Comparison of ENCODE assay signal across 32 cellular contexts in genomic region chr3:27220166-27220565, GRCh38.
"Had no signal": no experiment of that assay in that cellular context is flagged by ENCODE, and none has a peak within 500 bp of the region (broad histone marks: within the 10 kb centered on the region; RNA-seq: fewer than 3 reads in every experiment).

No MANE protein-coding gene starts in this region.

- H3K9me3 ChIP-seq: ascending aorta, heart left ventricle, left lung, lower lobe of right lung, psoas muscle, sigmoid colon, tibial nerve had no signal

- H3K4me1 ChIP-seq: ascending aorta, left lung, lower lobe of right lung, parathyroid adenoma, sigmoid colon, tibial nerve had no signal

- H3K27me3 ChIP-seq: ascending aorta, brain microvascular endothelial cell, dorsolateral prefrontal cortex, foreskin keratinocyte, heart left ventricle, left lung, sigmoid colon, tibial nerve had no signal

- DNase-seq: activated CD4-positive, alpha-beta memory T cell treated with anti-CD3 and anti-CD28 coated beads, Interleukin-2, amount 10 ng/mL, durations not matched to agents 7 days and 5 days; activated CD4-positive, alpha-beta T cell treated with anti-CD3 and anti-CD28 coated beads for 1 hour; activated CD4-positive, alpha-beta T cell treated with anti-CD3 and anti-CD28 coated beads, Interleukin-2, amount 10 ng/mL, durations not matched to agents 7 days and 5 days; activated CD8-positive, alpha-beta memory T cell treated with anti-CD3 and anti-CD28 coated beads, Interleukin-2, amount 50 U/mL, for 48 hours; activated gamma-delta T cell; activated naive CD4-positive, alpha-beta T cell treated with anti-CD3 and anti-CD28 coated beads, Interleukin-2, amount 10 ng/mL, durations not matched to agents 7 days and 5 days; activated naive CD8-positive, alpha-beta T cell treated with anti-CD3 and anti-CD28 coated beads, Interleukin-2, amount 10 ng/mL, durations not matched to agents 7 days and 5 days; activated T-cell treated with anti-CD3 and anti-CD28 coated beads, Interleukin-2, amount 50 U/mL, for 24 hours; brain microvascular endothelial cell; dorsolateral prefrontal cortex; effector memory CD4-positive, alpha-beta T cell; erythroblast; heart left ventricle; hypothalamus; kidney glomerular epithelial cell; left lung; lower lobe of right lung; mesenchymal stem cell; naive thymus-derived CD8-positive, alpha-beta T cell; nucleus accumbens; psoas muscle; sigmoid colon; stimulated activated CD4-positive, alpha-beta T cell treated with anti-CD3 and anti-CD28 coated beads, Interleukin-15, amount 100 ng/mL, for 24 hours; stimulated activated CD4-positive, alpha-beta T cell treated with anti-CD3 and anti-CD28 coated beads, Interleukin-2, amount 100 ng/mL, for 24 hours; stimulated activated naive CD4-positive, alpha-beta T cell treated with Interleukin-2 at 50 U/mL for 16 hours had no signal

- H3K4me3 ChIP-seq: ascending aorta, coronary artery, dorsolateral prefrontal cortex, heart left ventricle, left lung, lower lobe of right lung, psoas muscle, sigmoid colon, smooth muscle cell, tibial nerve had no signal

- ATAC-seq: heart left ventricle; left lung; lower lobe of right lung; naive thymus-derived CD8-positive, alpha-beta T cell; psoas muscle; WTC11 had no signal

- H3K36me3 ChIP-seq: ascending aorta, brain microvascular endothelial cell, heart left ventricle, left lung, lower lobe of right lung, sigmoid colon, tibial nerve had no signal

- H3K4me2 ChIP-seq: smooth muscle cell had no signal

- H3K79me2 ChIP-seq: parathyroid adenoma had no signal

- H3K27ac ChIP-seq: ascending aorta, brain microvascular endothelial cell, coronary artery, dorsolateral prefrontal cortex, foreskin keratinocyte, heart left ventricle, left lung, lower lobe of right lung, parathyroid adenoma, psoas muscle, sigmoid colon, tibial nerve had no signal

- H2AFZ ChIP-seq: parathyroid adenoma had no signal

- H3K9ac ChIP-seq: parathyroid adenoma had no signal
